ENCODE assay signal across 1 cellular context in genomic region chr7:128405345-128406146, GRCh38.
TF ChIP-seq lines count a peak whose summit lies in the region.

No MANE protein-coding gene starts in this region.

TF ChIP-seq in HepG2, 621 proteins besides CTCF, POLR2A, EP300 and RAD21 (continued from another document and continues in another):
- no peak for TF ChIP-seq CEBPZ (IDR thresholded peaks at IDR 0.05; ENCODE audit: low read length)
- no peak for TF ChIP-seq MYPOP (CRISPR knock-in tag; IDR thresholded peaks at IDR 0.05)
- TF ChIP-seq HNF4A (CRISPR knock-in tag; IDR thresholded peaks at IDR 0.05), result no peak
- no peak for TF ChIP-seq NR2F6 (IDR thresholded peaks at IDR 0.05)
- TF ChIP-seq NR2F6 (CRISPR knock-in tag; IDR thresholded peaks at IDR 0.05), result no peak
- peak; percentile 74; the same call in 1 of the 2 replicates for TF ChIP-seq UBTF (CRISPR knock-in tag; IDR thresholded peaks at IDR 0.05)
- TF ChIP-seq ZNF639 (CRISPR knock-in tag; conservative IDR thresholded peaks at IDR 0.05), result no peak
- no peak for TF ChIP-seq ZNF451 (CRISPR knock-in tag; IDR thresholded peaks at IDR 0.05)
- TF ChIP-seq ELF1 (CRISPR knock-in tag; IDR thresholded peaks at IDR 0.05), result no peak
- TF ChIP-seq ATF3 (CRISPR knock-in tag; IDR thresholded peaks at IDR 0.05), result no peak
- 0 out of 2 replicates have a peak, but pooled peaks have one; percentile 44 for TF ChIP-seq ZNF83 (CRISPR knock-in tag; IDR thresholded peaks at IDR 0.05; ENCODE audit: borderline replicate concordance)
- TF ChIP-seq SP4 (CRISPR knock-in tag; IDR thresholded peaks at IDR 0.05), result peak; percentile 59; the same call in 1 of the 2 replicates
- TF ChIP-seq CERS6 (CRISPR knock-in tag; IDR thresholded peaks at IDR 0.05), result no peak
- TF ChIP-seq PHF8 (CRISPR knock-in tag; IDR thresholded peaks at IDR 0.05), result peak; percentile 57; the same call in 1 of the 2 replicates
- peak; percentile 82; the same call in 1 of the 2 replicates for TF ChIP-seq SRY (CRISPR knock-in tag; IDR thresholded peaks at IDR 0.05)
- TF ChIP-seq SOX13 (IDR thresholded peaks at IDR 0.05), result no peak
- no peak for TF ChIP-seq SOX13 (CRISPR knock-in tag; conservative IDR thresholded peaks at IDR 0.05 in 1 of 2, IDR thresholded peaks at IDR 0.05 in 1 of 2)
- no peak for TF ChIP-seq ZNF839 (CRISPR knock-in tag; IDR thresholded peaks at IDR 0.05; ENCODE audit: borderline replicate concordance)
- TF ChIP-seq ZNF260 (CRISPR knock-in tag; IDR thresholded peaks at IDR 0.05; ENCODE audit: borderline replicate concordance, low read depth), result no peak
- TF ChIP-seq CHD2 (IDR thresholded peaks at IDR 0.05; ENCODE audit: low read depth, low read length), result no peak
- TF ChIP-seq SAP130 (CRISPR knock-in tag; IDR thresholded peaks at IDR 0.05; ENCODE audit: low read depth), result peak; percentile 44; the same call in 1 of the 2 replicates
- TF ChIP-seq ZNF12 (CRISPR knock-in tag; IDR thresholded peaks at IDR 0.05), result no peak
- peak; percentile 48; the same call in 1 of the 2 replicates for TF ChIP-seq MTERF4 (CRISPR knock-in tag; IDR thresholded peaks at IDR 0.05)
- TF ChIP-seq FOXP1 (IDR thresholded peaks at IDR 0.05), result no peak
- no peak for TF ChIP-seq FOXP1 (CRISPR knock-in tag; IDR thresholded peaks at IDR 0.05)
- TF ChIP-seq NKX3-1 (CRISPR knock-in tag; IDR thresholded peaks at IDR 0.05), result no peak
- TF ChIP-seq AHDC1 (CRISPR knock-in tag; IDR thresholded peaks at IDR 0.05; ENCODE audit: borderline replicate concordance), result no peak
- TF ChIP-seq ETV6 (CRISPR knock-in tag; conservative IDR thresholded peaks at IDR 0.05), result no peak
- TF ChIP-seq ZNF749 (CRISPR knock-in tag; IDR thresholded peaks at IDR 0.05; ENCODE audit: borderline replicate concordance), result peak; percentile 49; the same call in 1 of the 2 replicates
- TF ChIP-seq ZNF746 (CRISPR knock-in tag; IDR thresholded peaks at IDR 0.05), result 0 out of 2 replicates have a peak, but pooled peaks have one; percentile 42
- no peak for TF ChIP-seq TIGD3 (CRISPR knock-in tag; IDR thresholded peaks at IDR 0.05; ENCODE audit: borderline replicate concordance)
- TF ChIP-seq ZNF740 (CRISPR knock-in tag; IDR thresholded peaks at IDR 0.05), result no peak
- no peak for TF ChIP-seq GTF3A (CRISPR knock-in tag; conservative IDR thresholded peaks at IDR 0.05)
- no peak for TF ChIP-seq ZNF281 (CRISPR knock-in tag; IDR thresholded peaks at IDR 0.05; ENCODE audit: borderline replicate concordance)
